19 cellular contexts compared by ENCODE assay signal in the genomic region with DNA sequence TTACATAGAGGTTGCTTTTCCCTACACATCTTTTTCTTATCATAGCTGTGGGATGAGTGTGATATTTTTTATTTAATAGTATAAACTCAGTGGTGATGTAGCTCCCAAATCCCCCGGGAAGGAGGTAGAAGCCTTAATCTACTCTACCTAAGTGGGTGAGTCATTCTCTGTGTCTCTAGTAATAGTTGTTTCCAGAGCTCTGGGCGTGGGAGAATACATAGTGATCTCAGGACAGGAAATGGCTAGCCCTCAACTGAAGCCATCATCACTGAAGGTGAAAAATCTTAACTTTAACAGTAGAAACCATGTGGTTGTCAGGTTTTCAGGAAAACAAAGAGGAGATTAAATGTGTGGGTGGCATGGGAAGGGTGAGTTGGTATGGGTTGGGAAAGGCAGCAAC.
DNase-seq lines count a peak whose midpoint lies in the region; TF ChIP-seq lines count a peak whose summit lies in the region.
"Had no signal": no experiment of that assay in that cellular context is flagged by ENCODE, and none has a peak within 500 bp of the region (broad histone marks: within the 10 kb centered on the region; RNA-seq: fewer than 3 reads in every experiment).

No MANE protein-coding gene starts in this region.

- H3K9me3 Mint-ChIP-seq in MCF 10A (ENCODE audit: unreplicated experiment): peaks cover 11% of the 10 kb centered on the region

- CTCF ChIA-PET in MCF 10A (lab: Yijun Ruan, JAX): interaction anchor here (0.6 kb wide), 1 partner anchor 44 kb away, joined by 3 read pairs; no protein-coding TSS in a partner anchor

- no peaks in the 10 kb centered on the region for H3K4me1 ChIP-seq in breast epithelium
- no peaks in the 10 kb centered on the region for H3K4me1 ChIP-seq in transverse colon

- BruUV-seq in MCF 10A (replicated peaks; lab: Mats Ljungman, UMichigan): no TSS peak

- H3K36me3 ChIP-seq in breast epithelium: no peaks in the 10 kb centered on the region
- no peaks in the 10 kb centered on the region for H3K36me3 ChIP-seq in transverse colon

- WGBS in transverse colon (ENCODE audit: low coverage in 1 of 2), 2 donors: 48 to 64% methylated on average over 2 of the region's 2 CpGs

- H3K27ac ChIP-seq in breast epithelium: no peak overlapping the region
- H3K27ac ChIP-seq in transverse colon: no peak overlapping the region

- TF ChIP-seq POLR2A in breast epithelium (IDR thresholded peaks at IDR 0.05) (no peak), transverse colon (IDR thresholded peaks at IDR 0.05) (no peak)

- H3K27ac Mint-ChIP-seq in MCF 10A (ENCODE audit: low read depth, unreplicated experiment): peak overlapping the region; percentile 67
- H3K27ac Mint-ChIP-seq: B cell; CD4-positive, CD25-positive, alpha-beta regulatory T cell; CD8-positive, alpha-beta memory T cell; HFFc6 had no signal

- no peak overlapping the region for H3K4me3 ChIP-seq in breast epithelium
- H3K4me3 ChIP-seq in epithelial cell of esophagus (ENCODE audit: low read length): no peak overlapping the region
- H3K4me3 ChIP-seq in transverse colon: no peak overlapping the region
- H3K4me3 ChIP-seq: GM12878 had no signal

- in situ Hi-C loops in transverse colon (cut with MboI; ENCODE audit: low pct_ligation_motif_present in 1 of 4, low pct_unique_long_range_greater_than_20kb in 1 of 4, low sequenced_read_pairs in 3 of 4): no loop called here

- DNase-seq in MCF 10A (ENCODE audit: unreplicated experiment): no peak
- DNase-seq in breast epithelium (ENCODE audit: low spot score in 2 of 2): no peak
- peak; percentile 28 for DNase-seq in RKO (ENCODE audit: low spot score)
- DNase-seq in epithelial cell of esophagus (ENCODE audit: low read depth): peak; percentile 68
- no peak for DNase-seq in transverse colon
- no peak for DNase-seq in DMS53 treated with DMSO at 0.1 percent for 48 hours (lab: John Stamatoyannopoulos, UW; ENCODE audit: unreplicated experiment)
- no peak for DNase-seq in activated T-cell treated with anti-CD3 and anti-CD28 coated beads for 4 hours
- DNase-seq: 8988T; C1 segment of cervical spinal cord; CD4-positive, CD25-positive, alpha-beta regulatory T cell; CD8-positive, alpha-beta memory T cell; COR-L47; DMS153; DMS79 treated with DMSO at 0.1 percent for 48 hours; GOT3; H7; HFFc6 had no signal

- H3K36me3 Mint-ChIP-seq in MCF 10A (ENCODE audit: insufficient read depth, unreplicated experiment): no peaks in the 10 kb centered on the region
- H3K36me3 Mint-ChIP-seq: CD4-positive, CD25-positive, alpha-beta regulatory T cell; CD8-positive, alpha-beta memory T cell had no signal

- no peak for TF ChIP-seq EP300 in transverse colon (IDR thresholded peaks at IDR 0.05; ENCODE audit: low read depth)

- intact Hi-C loops in MCF 10A (cut with micrococcal nuclease): no loop called here
- intact Hi-C loops in breast epithelium (cut with DNase I; ENCODE audit: low total_unique reads): no loop called here
- intact Hi-C loops in transverse colon (cut with DNase I; ENCODE audit: low total_unique reads): no loop called here

- no peak for TF ChIP-seq CTCF in MCF 10A (IDR thresholded peaks at IDR 0.05; ENCODE audit: unreplicated experiment)
- TF ChIP-seq CTCF in breast epithelium (IDR thresholded peaks at IDR 0.05): no peak
- no peak for TF ChIP-seq CTCF in epithelial cell of esophagus (IDR thresholded peaks at IDR 0.05; ENCODE audit: insufficient read depth, low read depth, low read length, missing control alignments)
- no peak for TF ChIP-seq CTCF in transverse colon (IDR thresholded peaks at IDR 0.05)

- H3K27me3 Mint-ChIP-seq in MCF 10A (ENCODE audit: insufficient read depth, unreplicated experiment): no peaks in the 10 kb centered on the region
- H3K27me3 Mint-ChIP-seq: B cell; CD4-positive, CD25-positive, alpha-beta regulatory T cell; CD8-positive, alpha-beta memory T cell had no signal

- POLR2A ChIA-PET in MCF 10A (lab: Yijun Ruan, JAX): no interaction called here

- H3K4me1 Mint-ChIP-seq in MCF 10A (ENCODE audit: insufficient read depth, unreplicated experiment): peaks cover 6% of the 10 kb centered on the region
- H3K4me1 Mint-ChIP-seq: B cell; CD4-positive, CD25-positive, alpha-beta regulatory T cell; CD8-positive, alpha-beta memory T cell had no signal

- H3K9me3 ChIP-seq in breast epithelium (peaks cover under 1 to 6% of the 10 kb centered on the region in 2 donors), transverse colon (no peaks in the 10 kb centered on the region)

- no peak overlapping the region for H3K4me3 Mint-ChIP-seq in MCF 10A (ENCODE audit: unreplicated experiment)
- H3K4me3 Mint-ChIP-seq: B cell; CD4-positive, CD25-positive, alpha-beta regulatory T cell; CD8-positive, alpha-beta memory T cell; HFFc6 had no signal

- no peaks in the 10 kb centered on the region for H3K27me3 ChIP-seq in breast epithelium
- no peaks in the 10 kb centered on the region for H3K27me3 ChIP-seq in transverse colon

Comparison
In these comparisons a context has a peak if more than half of its experiments do, and no peak if none do; other contexts are left out.
1. DNase-seq: peak in RKO (single experiment) and epithelial cell of esophagus (single experiment); none in MCF 10A (single experiment), breast epithelium (0 of 2), transverse colon (single experiment), DMS53 treated with DMSO at 0.1 percent for 48 hours (single experiment) and activated T-cell treated with anti-CD3 and anti-CD28 coated beads for 4 hours (single experiment).